ENCODE assay signal across 1 cellular context in the genomic region with DNA sequence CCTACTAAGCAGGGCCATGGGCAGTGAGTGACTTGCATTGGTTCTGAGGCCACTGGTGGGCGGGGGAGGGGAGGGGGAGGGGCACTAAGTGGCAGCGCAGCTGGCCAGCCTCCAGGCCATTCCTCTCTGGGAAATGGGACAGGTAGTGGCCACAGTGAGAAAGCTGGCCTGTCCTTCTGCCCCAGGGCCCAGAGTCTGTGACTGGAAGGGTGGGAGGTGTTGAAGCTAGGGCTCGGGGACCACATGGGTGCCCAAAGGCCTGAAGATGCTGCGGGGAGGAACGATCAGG.
TF ChIP-seq lines count a peak whose summit lies in the region.

No MANE protein-coding gene starts in this region.

TF ChIP-seq in GM23338, 12 proteins besides CTCF, POLR2A, EP300 and RAD21:
- TF ChIP-seq, protein P1, sequence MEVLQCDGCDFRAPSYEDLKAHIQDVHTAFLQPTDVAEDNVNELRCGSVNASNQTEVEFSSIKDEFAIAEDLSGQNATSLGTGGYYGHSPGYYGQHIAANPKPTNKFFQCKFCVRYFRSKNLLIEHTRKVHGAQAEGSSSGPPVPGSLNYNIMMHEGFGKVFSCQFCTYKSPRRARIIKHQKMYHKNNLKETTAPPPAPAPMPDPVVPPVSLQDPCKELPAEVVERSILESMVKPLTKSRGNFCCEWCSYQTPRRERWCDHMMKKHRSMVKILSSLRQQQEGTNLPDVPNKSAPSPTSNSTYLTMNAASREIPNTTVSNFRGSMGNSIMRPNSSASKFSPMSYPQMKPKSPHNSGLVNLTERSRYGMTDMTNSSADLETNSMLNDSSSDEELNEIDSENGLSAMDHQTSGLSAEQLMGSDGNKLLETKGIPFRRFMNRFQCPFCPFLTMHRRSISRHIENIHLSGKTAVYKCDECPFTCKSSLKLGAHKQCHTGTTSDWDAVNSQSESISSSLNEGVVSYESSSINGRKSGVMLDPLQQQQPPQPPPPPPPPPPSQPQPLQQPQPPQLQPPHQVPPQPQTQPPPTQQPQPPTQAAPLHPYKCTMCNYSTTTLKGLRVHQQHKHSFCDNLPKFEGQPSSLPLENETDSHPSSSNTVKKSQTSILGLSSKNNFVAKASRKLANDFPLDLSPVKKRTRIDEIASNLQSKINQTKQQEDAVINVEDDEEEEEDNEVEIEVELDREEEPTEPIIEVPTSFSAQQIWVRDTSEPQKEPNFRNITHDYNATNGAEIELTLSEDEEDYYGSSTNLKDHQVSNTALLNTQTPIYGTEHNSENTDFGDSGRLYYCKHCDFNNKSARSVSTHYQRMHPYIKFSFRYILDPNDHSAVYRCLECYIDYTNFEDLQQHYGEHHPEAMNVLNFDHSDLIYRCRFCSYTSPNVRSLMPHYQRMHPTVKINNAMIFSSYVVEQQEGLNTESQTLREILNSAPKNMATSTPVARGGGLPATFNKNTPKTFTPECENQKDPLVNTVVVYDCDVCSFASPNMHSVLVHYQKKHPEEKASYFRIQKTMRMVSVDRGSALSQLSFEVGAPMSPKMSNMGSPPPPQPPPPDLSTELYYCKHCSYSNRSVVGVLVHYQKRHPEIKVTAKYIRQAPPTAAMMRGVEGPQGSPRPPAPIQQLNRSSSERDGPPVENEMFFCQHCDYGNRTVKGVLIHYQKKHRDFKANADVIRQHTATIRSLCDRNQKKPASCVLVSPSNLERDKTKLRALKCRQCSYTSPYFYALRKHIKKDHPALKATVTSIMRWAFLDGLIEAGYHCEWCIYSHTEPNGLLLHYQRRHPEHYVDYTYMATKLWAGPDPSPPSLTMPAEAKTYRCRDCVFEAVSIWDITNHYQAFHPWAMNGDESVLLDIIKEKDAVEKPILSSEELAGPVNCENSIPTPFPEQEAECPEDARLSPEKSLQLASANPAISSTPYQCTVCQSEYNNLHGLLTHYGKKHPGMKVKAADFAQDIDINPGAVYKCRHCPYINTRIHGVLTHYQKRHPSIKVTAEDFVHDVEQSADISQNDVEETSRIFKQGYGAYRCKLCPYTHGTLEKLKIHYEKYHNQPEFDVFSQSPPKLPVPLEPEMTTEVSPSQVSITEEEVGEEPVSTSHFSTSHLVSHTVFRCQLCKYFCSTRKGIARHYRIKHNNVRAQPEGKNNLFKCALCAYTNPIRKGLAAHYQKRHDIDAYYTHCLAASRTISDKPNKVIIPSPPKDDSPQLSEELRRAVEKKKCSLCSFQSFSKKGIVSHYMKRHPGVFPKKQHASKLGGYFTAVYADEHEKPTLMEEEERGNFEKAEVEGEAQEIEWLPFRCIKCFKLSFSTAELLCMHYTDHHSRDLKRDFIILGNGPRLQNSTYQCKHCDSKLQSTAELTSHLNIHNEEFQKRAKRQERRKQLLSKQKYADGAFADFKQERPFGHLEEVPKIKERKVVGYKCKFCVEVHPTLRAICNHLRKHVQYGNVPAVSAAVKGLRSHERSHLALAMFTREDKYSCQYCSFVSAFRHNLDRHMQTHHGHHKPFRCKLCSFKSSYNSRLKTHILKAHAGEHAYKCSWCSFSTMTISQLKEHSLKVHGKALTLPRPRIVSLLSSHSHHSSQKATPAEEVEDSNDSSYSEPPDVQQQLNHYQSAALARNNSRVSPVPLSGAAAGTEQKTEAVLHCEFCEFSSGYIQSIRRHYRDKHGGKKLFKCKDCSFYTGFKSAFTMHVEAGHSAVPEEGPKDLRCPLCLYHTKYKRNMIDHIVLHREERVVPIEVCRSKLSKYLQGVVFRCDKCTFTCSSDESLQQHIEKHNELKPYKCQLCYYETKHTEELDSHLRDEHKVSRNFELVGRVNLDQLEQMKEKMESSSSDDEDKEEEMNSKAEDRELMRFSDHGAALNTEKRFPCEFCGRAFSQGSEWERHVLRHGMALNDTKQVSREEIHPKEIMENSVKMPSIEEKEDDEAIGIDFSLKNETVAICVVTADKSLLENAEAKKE (CRISPR knock-in tag; IDR thresholded peaks at IDR 0.05) = no peak
- TF ChIP-seq POLR2AphosphoS5 (IDR thresholded peaks at IDR 0.05; ENCODE audit: low read depth) (no peak), NANOG (IDR thresholded peaks at IDR 0.05; ENCODE audit: borderline replicate concordance) (no peak), CREB1 (CRISPR knock-in tag; IDR thresholded peaks at IDR 0.05; ENCODE audit: low read depth) (no peak), EZH2phosphoT487 (IDR thresholded peaks at IDR 0.05; ENCODE audit: unreplicated experiment) (no peak), EZH2 (IDR thresholded peaks at IDR 0.05; ENCODE audit: low read depth, unreplicated experiment) (no peak), JUNB (IDR thresholded peaks at IDR 0.05; ENCODE audit: unreplicated experiment) (no peak), ZNF114 (CRISPR knock-in tag; IDR thresholded peaks at IDR 0.05) (no peak), ZNF331 (CRISPR knock-in tag; IDR thresholded peaks at IDR 0.05; ENCODE audit: low read depth) (no peak), STAT1 (IDR thresholded peaks at IDR 0.05; ENCODE audit: unreplicated experiment) (no peak)
- TF ChIP-seq, protein P2, sequence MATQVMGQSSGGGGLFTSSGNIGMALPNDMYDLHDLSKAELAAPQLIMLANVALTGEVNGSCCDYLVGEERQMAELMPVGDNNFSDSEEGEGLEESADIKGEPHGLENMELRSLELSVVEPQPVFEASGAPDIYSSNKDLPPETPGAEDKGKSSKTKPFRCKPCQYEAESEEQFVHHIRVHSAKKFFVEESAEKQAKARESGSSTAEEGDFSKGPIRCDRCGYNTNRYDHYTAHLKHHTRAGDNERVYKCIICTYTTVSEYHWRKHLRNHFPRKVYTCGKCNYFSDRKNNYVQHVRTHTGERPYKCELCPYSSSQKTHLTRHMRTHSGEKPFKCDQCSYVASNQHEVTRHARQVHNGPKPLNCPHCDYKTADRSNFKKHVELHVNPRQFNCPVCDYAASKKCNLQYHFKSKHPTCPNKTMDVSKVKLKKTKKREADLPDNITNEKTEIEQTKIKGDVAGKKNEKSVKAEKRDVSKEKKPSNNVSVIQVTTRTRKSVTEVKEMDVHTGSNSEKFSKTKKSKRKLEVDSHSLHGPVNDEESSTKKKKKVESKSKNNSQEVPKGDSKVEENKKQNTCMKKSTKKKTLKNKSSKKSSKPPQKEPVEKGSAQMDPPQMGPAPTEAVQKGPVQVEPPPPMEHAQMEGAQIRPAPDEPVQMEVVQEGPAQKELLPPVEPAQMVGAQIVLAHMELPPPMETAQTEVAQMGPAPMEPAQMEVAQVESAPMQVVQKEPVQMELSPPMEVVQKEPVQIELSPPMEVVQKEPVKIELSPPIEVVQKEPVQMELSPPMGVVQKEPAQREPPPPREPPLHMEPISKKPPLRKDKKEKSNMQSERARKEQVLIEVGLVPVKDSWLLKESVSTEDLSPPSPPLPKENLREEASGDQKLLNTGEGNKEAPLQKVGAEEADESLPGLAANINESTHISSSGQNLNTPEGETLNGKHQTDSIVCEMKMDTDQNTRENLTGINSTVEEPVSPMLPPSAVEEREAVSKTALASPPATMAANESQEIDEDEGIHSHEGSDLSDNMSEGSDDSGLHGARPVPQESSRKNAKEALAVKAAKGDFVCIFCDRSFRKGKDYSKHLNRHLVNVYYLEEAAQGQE (IDR thresholded peaks at IDR 0.05; ENCODE audit: unreplicated experiment) = no peak
- TF ChIP-seq, protein P3, sequence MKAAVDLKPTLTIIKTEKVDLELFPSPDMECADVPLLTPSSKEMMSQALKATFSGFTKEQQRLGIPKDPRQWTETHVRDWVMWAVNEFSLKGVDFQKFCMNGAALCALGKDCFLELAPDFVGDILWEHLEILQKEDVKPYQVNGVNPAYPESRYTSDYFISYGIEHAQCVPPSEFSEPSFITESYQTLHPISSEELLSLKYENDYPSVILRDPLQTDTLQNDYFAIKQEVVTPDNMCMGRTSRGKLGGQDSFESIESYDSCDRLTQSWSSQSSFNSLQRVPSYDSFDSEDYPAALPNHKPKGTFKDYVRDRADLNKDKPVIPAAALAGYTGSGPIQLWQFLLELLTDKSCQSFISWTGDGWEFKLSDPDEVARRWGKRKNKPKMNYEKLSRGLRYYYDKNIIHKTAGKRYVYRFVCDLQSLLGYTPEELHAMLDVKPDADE (IDR thresholded peaks at IDR 0.05) = no peak
